1 cellular context compared by ENCODE assay signal in genomic region chr12:55972906-55973597, GRCh38.
TF ChIP-seq lines count a peak whose summit lies in the region.

No MANE protein-coding gene starts in this region.

TF ChIP-seq in K562, 482 proteins besides CTCF, POLR2A, EP300 and RAD21 (continued from another document):
- TF ChIP-seq MGA (IDR thresholded peaks at IDR 0.05) (0 out of 2 replicates have a peak, but pooled peaks have one; percentile 13), IRF9 (tag; IDR thresholded peaks at IDR 0.05) (0 out of 2 replicates have a peak, but pooled peaks have one; percentile 29), TAF1 (IDR thresholded peaks at IDR 0.05; ENCODE audit: control insufficient read depth, extremely low read depth, insufficient read depth, low read length, severe bottlenecking) (no peak), ETV6 (IDR thresholded peaks at IDR 0.05; ENCODE audit: borderline replicate concordance in 1 of 2, low read depth in 2 of 2, low read length in 1 of 2) (no peak), ETV6 (CRISPR knock-in tag; IDR thresholded peaks at IDR 0.05; ENCODE audit: borderline replicate concordance) (no peak), HDGF (IDR thresholded peaks at IDR 0.05) (peak; percentile 100), SPI1 (IDR thresholded peaks at IDR 0.05; ENCODE audit: borderline replicate concordance, low read depth, low read length) (peak; percentile 94), CHD7 (IDR thresholded peaks at IDR 0.05; ENCODE audit: low read depth, low read length) (no peak), JUN (IDR thresholded peaks at IDR 0.05; ENCODE audit: borderline replicate concordance, low read depth, low read length) (0 out of 2 replicates have a peak, but pooled peaks have one; percentile 5), JUN (CRISPR knock-in tag; IDR thresholded peaks at IDR 0.05; ENCODE audit: borderline replicate concordance) (no peak)
